ENCODE assay signal across 28 cellular contexts in genomic region chr2:123495241-123495640, GRCh38.
"Had no signal": no experiment of that assay in that cellular context is flagged by ENCODE, and none has a peak within 500 bp of the region (broad histone marks: within the 10 kb centered on the region; RNA-seq: fewer than 3 reads in every experiment).

No MANE protein-coding gene starts in this region.

- H3K36me3 ChIP-seq: colonic mucosa, esophagus squamous epithelium, heart right ventricle, left ventricle myocardium inferior, lower lobe of right lung, ovary, stomach, thyroid gland, vagina had no signal

- H3K9me3 ChIP-seq: colonic mucosa, esophagus squamous epithelium, left ventricle myocardium inferior, lower lobe of right lung, ovary, psoas muscle, thyroid gland, vagina had no signal

- H3K4me3 ChIP-seq: colonic mucosa, esophagus squamous epithelium, heart right ventricle, left ventricle myocardium inferior, lower lobe of right lung, ovary, psoas muscle, stomach, thyroid gland, vagina had no signal

- H3K27ac ChIP-seq: colonic mucosa, esophagus squamous epithelium, heart right ventricle, left ventricle myocardium inferior, lower lobe of right lung, ovary, psoas muscle, stomach, thyroid gland, vagina had no signal

- H3K27me3 ChIP-seq: colonic mucosa, esophagus squamous epithelium, heart right ventricle, ovary, stomach, thyroid gland, vagina had no signal

- H3K4me1 ChIP-seq: colonic mucosa, esophagus squamous epithelium, heart right ventricle, left ventricle myocardium inferior, lower lobe of right lung, psoas muscle, stomach, thyroid gland, vagina had no signal

- DNase-seq: colonic mucosa; effector memory CD4-positive, alpha-beta T cell; erythroblast; esophagus squamous epithelium; foreskin melanocyte; glutamatergic neuron; heart right ventricle; hippocampal formation; immature natural killer cell; islet precursor cell; kidney glomerular epithelial cell; left colon; left ventricle myocardium inferior; lower lobe of right lung; natural killer cell; occipital lobe; ovary; psoas muscle; right cardiac atrium; small intestine; stimulated activated CD4-positive, alpha-beta T cell treated with anti-CD3 and anti-CD28 coated beads, Interleukin-12 subunit alpha, Interleukin-12 subunit beta, amount 100 ng/mL, for 4 hours; stimulated activated CD4-positive, alpha-beta T cell treated with anti-CD3 and anti-CD28 coated beads, Interleukin-1b, Interleukin-23, amount 100 ng/mL, for 48 hours; stimulated activated CD4-positive, alpha-beta T cell treated with anti-CD3 and anti-CD28 coated beads, Interleukin-4, amount 100 ng/mL, for 1 hour; stimulated activated CD8-positive, alpha-beta memory T cell treated with anti-CD3 and anti-CD28 coated beads, Interleukin-4, amount 100 ng/mL, for 48 hours; stimulated activated naive CD4-positive, alpha-beta T cell treated with Interleukin-2 at 50 U/mL for 16 hours; stomach; thyroid gland had no signal
